In the genomic region with DNA sequence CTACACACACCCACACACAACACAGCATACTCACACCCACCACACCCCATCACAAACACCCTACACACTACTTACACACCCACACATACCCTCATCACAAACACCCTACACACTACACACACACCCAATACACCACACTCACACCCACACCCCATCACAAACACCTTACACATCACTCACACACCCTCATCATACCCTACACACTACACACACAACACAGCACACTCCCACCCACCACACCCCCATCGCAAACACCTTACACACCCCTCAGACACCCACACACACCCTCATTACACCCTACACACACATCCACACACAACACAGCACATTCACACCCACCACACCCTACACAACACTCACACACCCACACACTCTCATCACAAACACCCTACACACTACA, we compare ENCODE assay signal across 22 cellular contexts.
"Had no signal": no experiment of that assay in that cellular context is flagged by ENCODE, and none has a peak within 500 bp of the region (broad histone marks: within the 10 kb centered on the region; RNA-seq: fewer than 3 reads in every experiment).

No MANE protein-coding gene starts in this region.

- H3K36me3 ChIP-seq: prostate gland, right atrium auricular region, uterus had no signal

- H3K9me3 ChIP-seq: prostate gland, right atrium auricular region, tibial nerve, uterus had no signal

- H3K27me3 ChIP-seq: dorsolateral prefrontal cortex, right atrium auricular region, tibial nerve, uterus had no signal

- H3K4me1 Mint-ChIP-seq: nephron, T-cell had no signal

- H3K4me1 ChIP-seq: prostate gland, tibial nerve, uterus had no signal

- H3K27me3 Mint-ChIP-seq: activated CD8-positive, alpha-beta T cell treated with anti-CD3 and anti-CD28 coated beads for 36 hours; T-cell had no signal

- H3K27ac ChIP-seq: prostate gland, right atrium auricular region, skin epidermis, tibial nerve, uterus had no signal

- H3K4me3 Mint-ChIP-seq: activated CD8-positive, alpha-beta T cell treated with anti-CD3 and anti-CD28 coated beads for 36 hours; activated T-cell treated with anti-CD3 and anti-CD28 coated beads, Interleukin-2, amount 50 U/mL, for 4 hours; mesothelial cell of epicardium; nephron; T-cell had no signal

- H3K36me3 Mint-ChIP-seq: mesothelial cell of epicardium had no signal

- DNase-seq: activated CD4-positive, alpha-beta T cell treated with anti-CD3 and anti-CD28 coated beads for 48 hours; activated CD4-positive, CD25-positive, alpha-beta regulatory T cell; activated CD8-positive, alpha-beta T cell treated with anti-CD3 and anti-CD28 coated beads for 36 hours; activated effector memory CD4-positive, alpha-beta T cell treated with anti-CD3 and anti-CD28 coated beads, Interleukin-2, amount 50 U/mL, for 16 hours; activated naive CD4-positive, alpha-beta T cell treated with anti-CD3 and anti-CD28 coated beads, Interleukin-2, amount 50 U/mL, for 16 hours; activated T-cell treated with anti-CD3 and anti-CD28 coated beads, Interleukin-2, amount 50 U/mL, for 4 hours; caudate nucleus; dorsolateral prefrontal cortex; erythroblast; foreskin melanocyte; kidney; stimulated activated naive CD8-positive, alpha-beta T cell treated with anti-CD3 and anti-CD28 coated beads, Interleukin-15, Interleukin-2, amounts not matched to agents 100 U/mL and 50 U/mL, for 24 hours; T-cell; T1000; uterus had no signal

- H3K27ac Mint-ChIP-seq: activated CD8-positive, alpha-beta T cell treated with anti-CD3 and anti-CD28 coated beads for 36 hours; T-cell had no signal

- H3K4me3 ChIP-seq: dorsolateral prefrontal cortex, lung, prostate gland, right atrium auricular region, skin epidermis, tibial nerve, uterus had no signal

- H3K9me3 Mint-ChIP-seq: activated CD8-positive, alpha-beta T cell treated with anti-CD3 and anti-CD28 coated beads for 36 hours; activated T-cell treated with anti-CD3 and anti-CD28 coated beads, Interleukin-2, amount 50 U/mL, for 4 hours; mesothelial cell of epicardium; nephron; T-cell had no signal
